ENCODE assay signal across 20 cellular contexts in the genomic region with DNA sequence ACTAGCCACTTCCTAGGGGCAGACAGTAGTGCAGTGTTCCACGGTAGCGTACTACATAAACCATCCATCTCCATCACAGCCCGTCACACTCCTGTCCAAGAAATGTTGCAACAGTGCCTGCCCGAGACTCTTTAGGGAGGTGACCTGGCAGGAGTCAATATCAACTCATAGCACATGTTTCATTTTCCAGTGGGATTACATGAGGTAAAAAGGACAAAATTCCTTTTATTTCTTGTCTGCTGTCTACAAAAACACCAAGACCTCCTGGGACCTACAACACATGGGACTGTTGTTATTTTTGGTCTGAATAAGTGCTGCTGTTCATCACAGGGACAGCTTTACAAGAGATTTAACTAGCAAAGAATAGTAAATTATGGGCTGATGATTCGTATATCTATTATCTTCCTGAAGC.
DNase-seq lines count a peak whose midpoint lies in the region; ATAC-seq, FAIRE-seq and TF ChIP-seq lines count a peak whose summit lies in the region.
"Had no signal": no experiment of that assay in that cellular context is flagged by ENCODE, and none has a peak within 500 bp of the region (broad histone marks: within the 10 kb centered on the region; RNA-seq: fewer than 3 reads in every experiment).

No MANE protein-coding gene starts in this region.

- H3K36me3 ChIP-seq in breast epithelium, result no peaks in the 10 kb centered on the region
- H3K36me3 ChIP-seq: adrenal gland, Peyer's patch had no signal

- TF ChIP-seq CTCF in nephron progenitor cell (IDR thresholded peaks at IDR 0.05) (no peak), breast epithelium (IDR thresholded peaks at IDR 0.05) (no peak)

- no peak for ATAC-seq in GM21528 (IDR thresholded peaks at IDR 0.05; ENCODE audit: low FRiP score, unreplicated experiment)
- ATAC-seq: activated T-helper 17 cell treated with anti-CD3 and anti-CD28 coated beads, Interleukin-2, amount 50 U/mL, for 72 hours had no signal

- peak; percentile 90 for FAIRE-seq in HTR-8/SVneo (lab: Jason Lieb, UNC)
- FAIRE-seq: H1 had no signal

- H3K4me1 ChIP-seq in breast epithelium, result no peaks in the 10 kb centered on the region
- H3K4me1 ChIP-seq: adrenal gland had no signal

- H3K9me3 Mint-ChIP-seq in nephron progenitor cell, result peaks cover 18% of the 10 kb centered on the region
- H3K9me3 Mint-ChIP-seq: activated T-helper 17 cell treated with anti-CD3 and anti-CD28 coated beads, Interleukin-2, amount 50 U/mL, for 72 hours had no signal

- H3K4me3 Mint-ChIP-seq in nephron progenitor cell, result no peak overlapping the region
- H3K4me3 Mint-ChIP-seq: activated B cell treated with CpG ODN at 0.5 μM for 24 hours; activated T-helper 17 cell treated with anti-CD3 and anti-CD28 coated beads, Interleukin-2, amount 50 U/mL, for 72 hours; CD14-positive monocyte had no signal

- H3K4me1 Mint-ChIP-seq in nephron progenitor cell, result peaks cover 20% of the 10 kb centered on the region
- H3K4me1 Mint-ChIP-seq: activated B cell treated with CpG ODN at 0.5 μM for 24 hours; activated T-helper 17 cell treated with anti-CD3 and anti-CD28 coated beads, Interleukin-2, amount 50 U/mL, for 72 hours; CD14-positive monocyte had no signal

- H3K27me3 Mint-ChIP-seq in nephron progenitor cell (ENCODE audit: low read depth, poor library complexity), result peaks cover 3% of the 10 kb centered on the region
- H3K27me3 Mint-ChIP-seq: activated B cell treated with CpG ODN at 0.5 μM for 24 hours; activated T-helper 17 cell treated with anti-CD3 and anti-CD28 coated beads, Interleukin-2, amount 50 U/mL, for 72 hours had no signal

- H3K27me3 ChIP-seq in breast epithelium, result no peaks in the 10 kb centered on the region
- H3K27me3 ChIP-seq: adrenal gland, Peyer's patch had no signal

- intact Hi-C loops in breast epithelium (cut with DNase I; ENCODE audit: low total_unique reads), result no loop called here

- no peak for TF ChIP-seq POLR2A in breast epithelium (IDR thresholded peaks at IDR 0.05)

- peak overlapping the region; percentile 80 for H3K27ac Mint-ChIP-seq in nephron progenitor cell
- H3K27ac Mint-ChIP-seq: activated B cell treated with CpG ODN at 0.5 μM for 24 hours; activated T-helper 17 cell treated with anti-CD3 and anti-CD28 coated beads, Interleukin-2, amount 50 U/mL, for 72 hours had no signal

- H3K27ac ChIP-seq in breast epithelium, result no peak overlapping the region
- H3K27ac ChIP-seq: adrenal gland, Peyer's patch had no signal

- DNase-seq in HTR-8/SVneo (ENCODE audit: insufficient read length, low spot score) (peak; percentile 50), fibroblast of peridontal ligament (ENCODE audit: extremely low read depth) (peak; percentile 41), nephron progenitor cell (peak; percentile 16), breast epithelium (ENCODE audit: low spot score in 2 of 2) (no peak), OCI-M1 (lab: John Stamatoyannopoulos, UW) (no peak), LoVo (ENCODE audit: low spot score) (no peak)
- DNase-seq: activated B cell treated with CpG ODN at 0.5 μM for 24 hours; activated CD8-positive, alpha-beta memory T cell treated with anti-CD3 and anti-CD28 coated beads for 24 hours; DMS79; kidney; MV-4-11; NCI-H2081; Peyer's patch; posterior cingulate gyrus; substantia nigra had no signal

- peaks cover 1 to 4% of the 10 kb centered on the region in 2 donors for H3K9me3 ChIP-seq in breast epithelium
- H3K9me3 ChIP-seq: adrenal gland had no signal

- H3K4me3 ChIP-seq in breast epithelium, result no peak overlapping the region
- H3K4me3 ChIP-seq: adrenal gland, Peyer's patch had no signal

- peaks cover 4% of the 10 kb centered on the region for H3K36me3 Mint-ChIP-seq in nephron progenitor cell (ENCODE audit: low read depth)

Comparison
In these comparisons a context has a peak if more than half of its experiments do, and no peak if none do; other contexts are left out.
1. DNase-seq: peak in HTR-8/SVneo (single experiment), fibroblast of peridontal ligament (single experiment) and nephron progenitor cell (single experiment); none in breast epithelium (0 of 2), OCI-M1 (single experiment) and LoVo (single experiment).